In genomic region chr9:111917201-111917600, GRCh38 we compare ENCODE assay signal across 20 cellular contexts. TPM values are rescaled to one million over a fixed set of nuclear protein-coding genes. Genes with fewer than 3 reads are reported as not detected.
DNase-seq lines count a peak whose midpoint lies in the region; ATAC-seq and TF ChIP-seq lines count a peak whose summit lies in the region.
"Had no signal": no experiment of that assay in that cellular context is flagged by ENCODE, and none has a peak within 500 bp of the region (broad histone marks: within the 10 kb centered on the region; RNA-seq: fewer than 3 reads in every experiment).

No MANE protein-coding gene starts in this region.

- in situ Hi-C loops in mammary epithelial cell (cut with MboI; ENCODE audit: low sequenced_read_pairs in 2 of 2): loop anchor here in 1 of 2 donors (25.0 kb wide), 1 partner anchor 155 kb away; no protein-coding TSS in a partner anchor
- in situ Hi-C loops in IMR-90 (cut with MboI; ENCODE audit: low sequenced_read_pairs): no loop called here

- TF ChIP-seq CTCF in MCF 10A (IDR thresholded peaks at IDR 0.05; ENCODE audit: unreplicated experiment) (no peak), mammary epithelial cell (conservative IDR thresholded peaks at IDR 0.05 in 1 of 2, IDR thresholded peaks at IDR 0.05 in 1 of 2; ENCODE audit: extremely low read depth in 1 of 2, insufficient read depth in 1 of 2, low read depth in 1 of 2, low read length in 2 of 2) (no peak), IMR-90 (conservative IDR thresholded peaks at IDR 0.05; ENCODE audit: low read depth, low read length) (no peak), body of pancreas (IDR thresholded peaks at IDR 0.05) (no peak), spleen (IDR thresholded peaks at IDR 0.05 in 8 of 11, conservative IDR thresholded peaks at IDR 0.05 in 3 of 11) (no peak), adrenal gland (IDR thresholded peaks at IDR 0.05) (no peak), ovary (IDR thresholded peaks at IDR 0.05) (no peak)

- H2AK9ac ChIP-seq in IMR-90 (replicated peaks; ENCODE audit: low read depth, low read length, poor library complexity): no peak overlapping the region

- no peak overlapping the region for H3K56ac ChIP-seq in IMR-90 (ENCODE audit: extremely low read depth, insufficient read depth, low read length)

- no peak overlapping the region for H2BK20ac ChIP-seq in IMR-90 (ENCODE audit: low read depth, low read length)

- dilution Hi-C loops in mammary epithelial cell (cut with HindIII; ENCODE audit: low sequenced_read_pairs) (no loop called here), IMR-90 (cut with HindIII; ENCODE audit: low sequenced_read_pairs, unreplicated experiment) (no loop called here)

- no peak overlapping the region for H2BK120ac ChIP-seq in IMR-90 (ENCODE audit: low read depth, low read length)

- no peak overlapping the region for H2BK15ac ChIP-seq in IMR-90 (ENCODE audit: low read depth, low read length)

- peak overlapping the region; percentile 59 for H3K27ac Mint-ChIP-seq in MCF 10A (ENCODE audit: low read depth, unreplicated experiment)

- peaks cover 0 to 62% of the 10 kb centered on the region in 2 experiments; a peak in 2 of 4 replicates for H3K79me1 ChIP-seq in IMR-90 (ENCODE audit: low read depth in 1 of 2, low read length in 2 of 2)

- no peaks in the 10 kb centered on the region for H4K20me1 ChIP-seq in mammary epithelial cell (ENCODE audit: insufficient read depth, low read length)
- H4K20me1 ChIP-seq in IMR-90 (ENCODE audit: insufficient read depth, low read length): peaks cover 89% of the 10 kb centered on the region

- no peak overlapping the region for H3K18ac ChIP-seq in IMR-90 (ENCODE audit: low read depth, low read length)

- no peak overlapping the region for H2BK5ac ChIP-seq in IMR-90 (ENCODE audit: low read depth, low read length, poor library complexity, severe bottlenecking)

- H4K91ac ChIP-seq in IMR-90 (ENCODE audit: insufficient read depth, low read depth, low read length): no peak overlapping the region

- no peak overlapping the region for H3K27ac ChIP-seq in mammary epithelial cell (ENCODE audit: insufficient read depth, low read depth, low read length)
- H3K27ac ChIP-seq in IMR-90 (ENCODE audit: insufficient read depth, low read length): no peak overlapping the region
- peak overlapping the region in 3 of 4 donors; percentile 53 to 86 (median 75) for H3K27ac ChIP-seq in body of pancreas
- H3K27ac ChIP-seq in spleen: peak overlapping the region in 5 of 8 donors; percentile 35 to 70 (median 50)
- H3K27ac ChIP-seq in adrenal gland: peak overlapping the region in 2 of 5 donors; percentile 48 to 55
- H3K27ac ChIP-seq in substantia nigra (ENCODE audit: low read depth, low read length, poor library complexity, severe bottlenecking): no peak overlapping the region
- H3K27ac ChIP-seq in ovary: no peak overlapping the region
- H3K27ac ChIP-seq: breast epithelium, uterus had no signal

- peaks cover 51% of the 10 kb centered on the region for H3K36me3 Mint-ChIP-seq in MCF 10A (ENCODE audit: insufficient read depth, unreplicated experiment)

- H3K23ac ChIP-seq in IMR-90 (ENCODE audit: low read depth, low read length): no peak overlapping the region; the same call in 1 of the 2 replicates

- DNase-seq in MCF 10A (ENCODE audit: unreplicated experiment) (no peak), mammary epithelial cell (no peak), IMR-90 (no peak), body of pancreas (peak; percentile 40 to 71 (median 60)), spleen (no peak), adrenal gland (no peak), substantia nigra (lab: John Stamatoyannopoulos, UW) (no peak), ovary (no peak)
- DNase-seq: activated CD4-positive, alpha-beta T cell treated with anti-CD3 and anti-CD28 coated beads for 48 hours; C1 segment of cervical spinal cord; cortex of kidney; left colon; NCI-H1436; NCI-H524 treated with DMSO at 0.1 percent for 48 hours; OCI-M1; stimulated activated CD8-positive, alpha-beta memory T cell treated with anti-CD3 and anti-CD28 coated beads, Interleukin-4, amount 100 ng/mL, for 48 hours; uterus had no signal

- H3K9me1 ChIP-seq in IMR-90 (ENCODE audit: insufficient read depth, low read length): peaks cover 19% of the 10 kb centered on the region

- peaks cover 28% of the 10 kb centered on the region for H3K36me3 ChIP-seq in mammary epithelial cell (ENCODE audit: insufficient read depth, low read length)
- peaks cover 36% of the 10 kb centered on the region for H3K36me3 ChIP-seq in IMR-90 (ENCODE audit: control insufficient read depth, insufficient read depth, low read length)
- no peaks in the 10 kb centered on the region for H3K36me3 ChIP-seq in body of pancreas (replicated peaks in 1 of 2; ENCODE audit: insufficient read depth in 1 of 2, low read depth in 2 of 2)
- peaks cover 0 to 74% (median 36%) of the 10 kb centered on the region in 6 donors for H3K36me3 ChIP-seq in spleen
- no peaks in the 10 kb centered on the region for H3K36me3 ChIP-seq in adrenal gland (replicated peaks in 1 of 2)
- H3K36me3 ChIP-seq in ovary: no peaks in the 10 kb centered on the region
- H3K36me3 ChIP-seq: breast epithelium, uterus had no signal

- H3K14ac ChIP-seq in IMR-90 (replicated peaks; ENCODE audit: low read depth, low read length): no peak overlapping the region

- H3K4ac ChIP-seq in IMR-90 (ENCODE audit: low read depth, low read length): no peak overlapping the region

- TF ChIP-seq POLR2A in IMR-90 (IDR thresholded peaks at IDR 0.05; ENCODE audit: low read depth, low read length): no peak
- no peak for TF ChIP-seq POLR2A in body of pancreas (IDR thresholded peaks at IDR 0.05)
- no peak for TF ChIP-seq POLR2A in spleen (IDR thresholded peaks at IDR 0.05)
- no peak for TF ChIP-seq POLR2A in adrenal gland (IDR thresholded peaks at IDR 0.05)
- no peak for TF ChIP-seq POLR2A in ovary (IDR thresholded peaks at IDR 0.05)

- H3K27me3 Mint-ChIP-seq in MCF 10A (ENCODE audit: insufficient read depth, unreplicated experiment): no peaks in the 10 kb centered on the region

- H4K8ac ChIP-seq in IMR-90 (ENCODE audit: low read depth in 2 of 2, low read length in 2 of 2): no peak overlapping the region

- H3K27me3 ChIP-seq in mammary epithelial cell (ENCODE audit: insufficient read depth, low read length): no peaks in the 10 kb centered on the region
- no peaks in the 10 kb centered on the region for H3K27me3 ChIP-seq in IMR-90 (ENCODE audit: control insufficient read depth, insufficient read depth, low read length)
- no peaks in the 10 kb centered on the region for H3K27me3 ChIP-seq in body of pancreas
- H3K27me3 ChIP-seq in spleen (replicated peaks in 1 of 7): no peaks in the 10 kb centered on the region
- H3K27me3 ChIP-seq in adrenal gland: no peaks in the 10 kb centered on the region
- H3K27me3 ChIP-seq in ovary: no peaks in the 10 kb centered on the region
- H3K27me3 ChIP-seq: breast epithelium, uterus had no signal

- BruUV-seq in MCF 10A (replicated peaks; lab: Mats Ljungman, UMichigan) (no TSS peak), mammary epithelial cell (replicated peaks; lab: Mats Ljungman, UMichigan) (no TSS peak), IMR-90 (replicated peaks; lab: Mats Ljungman, UMichigan) (no TSS peak)

- H3K9me3 Mint-ChIP-seq in MCF 10A (ENCODE audit: unreplicated experiment): no peaks in the 10 kb centered on the region
- H3K9me3 Mint-ChIP-seq: activated T-helper 2 cell treated with anti-CD3 and anti-CD28 coated beads, Interferon-gamma antibody, Interleukin-2, Interleukin-4, amounts not matched to agents 10 μg/mL and 5 μg/mL and 100 μg/mL, durations not matched to agents 14 hours and 24 hours and 36 hours had no signal

- no peak overlapping the region for H2AK5ac ChIP-seq in IMR-90 (ENCODE audit: low read depth, low read length)

- peaks cover 10% of the 10 kb centered on the region for H3K4me1 ChIP-seq in mammary epithelial cell (ENCODE audit: insufficient read depth, low read length)
- peaks cover 21% of the 10 kb centered on the region for H3K4me1 ChIP-seq in IMR-90 (ENCODE audit: control insufficient read depth, insufficient read depth, low read length)
- peaks cover 69% of the 10 kb centered on the region for H3K4me1 ChIP-seq in body of pancreas
- peaks cover 45 to 99% (median 87%) of the 10 kb centered on the region in 6 donors for H3K4me1 ChIP-seq in spleen
- H3K4me1 ChIP-seq in adrenal gland (replicated peaks in 1 of 2): peaks cover 8 to 58% of the 10 kb centered on the region in 2 donors
- H3K4me1 ChIP-seq in ovary (ENCODE audit: insufficient read depth): peaks cover 1% of the 10 kb centered on the region
- H3K4me1 ChIP-seq: breast epithelium, uterus had no signal

- peaks cover 16% of the 10 kb centered on the region for H3K4me1 Mint-ChIP-seq in MCF 10A (ENCODE audit: insufficient read depth, unreplicated experiment)

- no peak overlapping the region for H4K5ac ChIP-seq in IMR-90 (ENCODE audit: low read depth, low read length)

- no peak for TF ChIP-seq EP300 in ovary (IDR thresholded peaks at IDR 0.05)

- WGBS in mammary epithelial cell (ENCODE audit: low coverage, missing lambda C conversion rate): 85% methylated on average over 5 of the region's 5 CpGs
- 86% methylated on average over 3 of the region's 5 CpGs; no CpG with 5 or more reads in 1 of the 2 experiments for WGBS in IMR-90 (ENCODE audit: extremely low coverage in 2 of 2, insufficient read length in 1 of 2), 2 experiments
- 19% methylated on average over 5 of the region's 5 CpGs for WGBS in body of pancreas, 2 donors
- 65 to 84% (median 78%) methylated on average over 5 of the region's 5 CpGs for WGBS in spleen, 5 donors
- WGBS in adrenal gland, 4 donors: 47 to 63% (median 57%) methylated on average over 5 of the region's 5 CpGs
- WGBS in ovary, 3 donors: 46 to 66% (median 50%) methylated on average over 5 of the region's 5 CpGs

- no peak for ATAC-seq in IMR-90 (ENCODE audit: low read depth)
- peak; percentile 76 for ATAC-seq in body of pancreas
- ATAC-seq: left colon had no signal

- no peak overlapping the region for H3K4me2 ChIP-seq in mammary epithelial cell (ENCODE audit: insufficient read depth, low read depth, low read length)
- peak overlapping the region; percentile 31; the same call in 1 of the 2 replicates for H3K4me2 ChIP-seq in IMR-90 (ENCODE audit: low read depth, low read length)

- POLR2A ChIA-PET in MCF 10A (lab: Yijun Ruan, JAX) (interaction anchor here (3.6 kb wide), 1 partner anchor 20 kb away, joined by 16 read pairs; the partner anchor contains the start of gene UGCG), IMR-90 (lab: Charles Lee; ENCODE audit: unreplicated experiment) (no interaction called here)

- H3K4me3 Mint-ChIP-seq in MCF 10A (ENCODE audit: unreplicated experiment): no peak overlapping the region

- H2AFZ ChIP-seq in mammary epithelial cell (ENCODE audit: low read depth, low read length) (no peak overlapping the region), IMR-90 (replicated peaks; ENCODE audit: low read length, poor library complexity) (no peak overlapping the region)

- no peak overlapping the region for H3K9ac ChIP-seq in mammary epithelial cell (ENCODE audit: insufficient read depth, low read length)
- no peak overlapping the region for H3K9ac ChIP-seq in IMR-90 (ENCODE audit: low read depth, low read length)

- no peak overlapping the region for H3K4me3 ChIP-seq in mammary epithelial cell (replicated peaks in 1 of 3; ENCODE audit: insufficient read depth in 1 of 3, low read depth in 2 of 3, low read length in 3 of 3)
- H3K4me3 ChIP-seq in IMR-90 (ENCODE audit: insufficient read depth, low read depth, low read length): no peak overlapping the region
- H3K4me3 ChIP-seq in body of pancreas: no peak overlapping the region
- H3K4me3 ChIP-seq in spleen: no peak overlapping the region
- peak overlapping the region in 1 of 4 donors; percentile 2 for H3K4me3 ChIP-seq in adrenal gland
- no peak overlapping the region for H3K4me3 ChIP-seq in ovary
- H3K4me3 ChIP-seq: breast epithelium, HAP-1, uterus had no signal

- peaks cover 98% of the 10 kb centered on the region for H3K79me2 ChIP-seq in mammary epithelial cell (ENCODE audit: insufficient read depth, low read length)

- intact Hi-C loops in MCF 10A (cut with micrococcal nuclease): no loop called here
- intact Hi-C loops in mammary epithelial cell (cut with micrococcal nuclease): no loop called here
- intact Hi-C loops in IMR-90 (cut with micrococcal nuclease): no loop called here
- intact Hi-C loops in body of pancreas (cut with DNase I): no loop called here
- intact Hi-C loops in spleen (cut with DNase I; ENCODE audit: low total_unique reads): no loop called here
- intact Hi-C loops in adrenal gland (cut with DNase I): no loop called here
- intact Hi-C loops in ovary (cut with DNase I): no loop called here

- CTCF ChIA-PET in MCF 10A (lab: Yijun Ruan, JAX): no interaction called here
- CTCF ChIA-PET in mammary epithelial cell (lab: Charles Lee; ENCODE audit: low non-redundant PET): no interaction called here
- CTCF ChIA-PET in IMR-90 (lab: Yijun Ruan, JAX): no interaction called here

- H3K9me3 ChIP-seq in mammary epithelial cell (replicated peaks; ENCODE audit: insufficient read depth, low read length) (no peaks in the 10 kb centered on the region), IMR-90 (ENCODE audit: control insufficient read depth, insufficient read depth, low read length) (no peaks in the 10 kb centered on the region), body of pancreas (no peaks in the 10 kb centered on the region), spleen (no peaks in the 10 kb centered on the region), adrenal gland (replicated peaks in 1 of 3) (no peaks in the 10 kb centered on the region), ovary (no peaks in the 10 kb centered on the region)
- H3K9me3 ChIP-seq: breast epithelium, HAP-1, uterus had no signal

- TF ChIP-seq RAD21 in IMR-90 (IDR thresholded peaks at IDR 0.05; ENCODE audit: low read length): no peak

RNA-seq across cellular contexts. Expression of gene UGCG, which starts 20.6 kb away (rescaled TPM):
- total RNA-seq in MCF 10A (2022) (29.5 and 31.4 TPM in 2 replicates), mammary epithelial cell (10 to 100 TPM; 44.8 to 51.2 TPM), IMR-90 (2012; rRNA removed) (104 and 234 TPM in 2 replicates), body of pancreas (10 to 100 TPM; 17.1 to 26.2 TPM), spleen (100 to 1,000 TPM in 3 of 7 donors, 10 to 100 TPM in 4; 62.8 to 178 (median 100.0) TPM), adrenal gland (100 to 1,000 TPM in 3 of 8 donors, 10 to 100 TPM in 5; 41.4 to 139 (median 84.0) TPM), ovary (10 to 100 TPM; 18.6 to 74.1 (median 22.5) TPM)
- polyA plus RNA-seq in mammary epithelial cell (21.6 TPM), IMR-90 (2012; rRNA removed) (70.8 and 84.2 TPM in 2 replicates), spleen (10 to 100 TPM; 18.1 to 23.8 (median 20.7) TPM), adrenal gland (10 to 100 TPM; 48.7 to 95.9 (median 68.9) TPM), ovary (10 to 100 TPM; 13.1 to 15.5 TPM)
- 21.4 TPM for polyA minus RNA-seq in mammary epithelial cell
- polyA plus RNA-seq in IMR-90 (2012; cell fraction: cytosol; rRNA removed): 24.9 and 26.2 TPM in 2 replicates
- 14.6 and 101 TPM in 2 replicates for polyA plus RNA-seq in IMR-90 (2012; cell fraction: nucleus; rRNA removed; ENCODE audit: low replicate concordance)

Comparison
In these comparisons a context has a peak if more than half of its experiments do, and no peak if none do; other contexts are left out.
1. DNase-seq: peak in body of pancreas (4 of 4); none in MCF 10A (single experiment), mammary epithelial cell (single experiment), IMR-90 (single experiment), spleen (single experiment), adrenal gland (0 of 7), substantia nigra (0 of 49) and ovary (0 of 5).
2. H3K27ac ChIP-seq: peak in body of pancreas (3 of 4) and spleen (5 of 8); none in mammary epithelial cell (single experiment), IMR-90 (single experiment), substantia nigra (single experiment) and ovary (0 of 2).